In the genomic region with DNA sequence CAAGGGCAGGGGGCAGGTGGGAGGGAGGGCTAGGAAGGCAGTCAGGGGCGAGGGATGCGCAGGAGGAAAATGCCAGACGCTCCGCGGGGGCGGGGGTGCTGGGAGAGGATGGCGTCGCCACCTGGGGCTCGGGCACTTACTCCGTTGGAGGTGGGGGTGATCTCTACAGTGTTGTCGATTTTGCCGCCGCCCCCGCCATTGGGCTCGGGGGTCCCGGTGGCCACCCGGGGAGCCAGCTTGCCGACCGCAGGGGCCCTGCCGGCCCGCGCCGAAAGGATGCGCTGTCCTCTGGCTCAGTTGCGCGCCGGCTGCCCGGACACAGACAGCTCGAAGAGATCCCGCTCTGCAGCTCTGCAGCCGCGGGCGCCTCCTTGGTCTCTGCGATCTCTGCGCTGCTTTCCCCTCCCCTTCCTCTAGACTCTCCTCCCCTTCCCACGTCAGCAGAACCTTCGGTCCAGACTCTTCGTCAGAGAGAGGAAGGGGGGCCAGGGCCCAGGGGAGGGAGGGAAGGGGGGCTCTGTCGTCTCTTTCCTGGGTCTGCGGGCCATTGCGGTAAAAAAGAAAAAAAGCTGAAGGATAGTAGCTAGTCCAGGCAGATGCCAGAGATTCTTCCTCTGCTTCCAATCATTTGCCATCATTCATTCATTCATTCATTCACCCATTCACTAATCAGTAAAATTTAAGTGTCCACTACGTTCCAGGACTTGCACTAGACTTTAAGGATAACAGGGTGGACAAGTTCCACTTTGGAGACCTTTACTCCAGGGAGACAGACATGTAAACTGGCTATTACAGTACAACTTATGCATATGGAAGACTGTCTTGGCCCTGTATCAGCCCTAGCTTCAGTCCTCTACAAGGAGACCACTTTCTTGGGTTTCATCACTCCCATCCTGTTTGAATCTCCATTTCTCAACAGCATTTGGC, we compare ENCODE assay signal across 8 cellular contexts. TPM values are rescaled to one million over a fixed set of nuclear protein-coding genes. Genes with fewer than 3 reads are reported as not detected.
DNase-seq lines count a peak whose midpoint lies in the region; ATAC-seq and TF ChIP-seq lines count a peak whose summit lies in the region.

A gene (minus strand): TSS at position 382 of the 927 bp plus-strand sequence.

- H3K4me1 ChIP-seq in esophagus muscularis mucosa: peaks cover 10 to 22% (median 21%) of the 10 kb centered on the region in 4 donors

- H3K27me3 ChIP-seq in esophagus muscularis mucosa: no peaks in the 10 kb centered on the region

- peak in 2 of 3 experiments; percentile 11 to 40 for TF ChIP-seq CTCF in esophagus muscularis mucosa (IDR thresholded peaks at IDR 0.05)

- intact Hi-C loops in esophagus muscularis mucosa (cut with DNase I): no loop called here

- peaks cover 0 to 19% (median 7%) of the 10 kb centered on the region in 4 donors for H3K36me3 ChIP-seq in esophagus muscularis mucosa

- ATAC-seq in HG03196 (IDR thresholded peaks at IDR 0.05; ENCODE audit: unreplicated experiment): no peak

- no peak for TF ChIP-seq EP300 in esophagus muscularis mucosa (IDR thresholded peaks at IDR 0.05)

- peak within 1 kb of the TSS; percentile 27 to 81 (median 60) for H3K27ac ChIP-seq in esophagus muscularis mucosa (replicated peaks in 1 of 4)

- no peaks in the 10 kb centered on the region for H3K9me3 ChIP-seq in esophagus muscularis mucosa

- WGBS in esophagus muscularis mucosa: 1% methylated on average over 29 of the region's 42 CpGs

- peak within 1 kb of the TSS; percentile 62 to 88 (median 70) for H3K4me3 ChIP-seq in esophagus muscularis mucosa

- TF ChIP-seq POLR2A in esophagus muscularis mucosa (IDR thresholded peaks at IDR 0.05; ENCODE audit: low read depth): no peak

- peak; percentile 76 for DNase-seq in GM04504 (ENCODE audit: low read depth)
- DNase-seq in NCI-H524 treated with DMSO at 0.1 percent for 48 hours (lab: John Stamatoyannopoulos, UW): peak; percentile 59
- DNase-seq in activated T-cell treated with anti-CD3 and anti-CD28 coated beads, Interleukin-2, amount 50 U/mL, for 1 hour: peak; percentile 70
- DNase-seq in esophagus muscularis mucosa (ENCODE audit: extremely low spot score): no peak
- peak; percentile 91 for DNase-seq in middle frontal gyrus (ENCODE audit: extremely low spot score, low spot score)
- peak; percentile 17 for DNase-seq in stimulated activated CD8-positive, alpha-beta memory T cell treated with anti-CD3 and anti-CD28 coated beads, Interleukin-15, amount 100 ng/mL, for 1 hour (ENCODE audit: low read depth)
- DNase-seq in NOMO-1 treated with dmso at 0.1 percent for 144 hours (lab: John Stamatoyannopoulos, UW; ENCODE audit: unreplicated experiment): no peak

RNA-seq across cellular contexts. Expression of the gene that starts here (rescaled TPM):
- total RNA-seq in esophagus muscularis mucosa: 10 to 100 TPM; 12.5 to 36.9 (median 24.9) TPM

Comparison
In these comparisons a context has a peak if more than half of its experiments do, and no peak if none do; other contexts are left out.
1. DNase-seq: peak in GM04504 (single experiment), NCI-H524 treated with DMSO at 0.1 percent for 48 hours (single experiment), activated T-cell treated with anti-CD3 and anti-CD28 coated beads, Interleukin-2, amount 50 U/mL, for 1 hour (single experiment), middle frontal gyrus (single experiment) and stimulated activated CD8-positive, alpha-beta memory T cell treated with anti-CD3 and anti-CD28 coated beads, Interleukin-15, amount 100 ng/mL, for 1 hour (single experiment); none in esophagus muscularis mucosa (single experiment) and NOMO-1 treated with dmso at 0.1 percent for 144 hours (single experiment).